Comparison of ENCODE assay signal across 7 cellular contexts in the genomic region with DNA sequence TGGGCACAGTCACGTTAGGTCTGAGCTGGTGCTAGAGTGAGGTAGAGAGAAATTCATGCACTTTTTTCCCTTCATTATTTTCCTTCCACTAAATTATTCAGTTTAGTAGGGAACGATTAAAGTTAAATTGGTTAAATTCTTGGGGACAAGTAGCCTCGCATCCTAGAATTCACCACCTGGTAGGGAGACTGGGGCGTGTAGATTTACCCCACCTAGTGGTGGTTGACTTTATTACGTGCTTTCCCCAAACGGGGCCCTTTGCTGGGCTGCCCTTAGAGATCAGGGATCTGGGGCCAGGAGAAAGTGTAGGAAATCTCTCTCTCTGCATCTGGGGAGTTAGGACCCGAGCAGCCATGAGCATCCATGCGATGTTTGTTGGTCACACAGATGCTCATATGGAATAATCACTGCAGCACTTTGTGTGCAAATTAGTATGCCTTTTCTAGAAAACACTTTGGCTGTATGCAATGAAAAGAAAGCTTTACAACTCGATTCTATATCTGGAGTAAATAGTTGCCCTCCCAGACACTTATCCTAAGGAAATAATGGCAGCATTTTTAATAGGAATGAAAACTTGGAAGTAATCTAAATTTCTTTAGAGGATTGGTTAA.
A peak's percentile ranks its signal among the peaks of the same experiment; 100 is the strongest.
DNase-seq lines count a peak whose midpoint lies in the region; TF ChIP-seq lines count a peak whose summit lies in the region.

No MANE protein-coding gene starts in this region.

- no peak overlapping the region for H4K91ac ChIP-seq in mesenchymal stem cell (ENCODE audit: low read length)

- no TSS peak for BruUV-seq in MCF 10A (replicated peaks; lab: Mats Ljungman, UMichigan)

- H3K23ac ChIP-seq in mesenchymal stem cell (ENCODE audit: low read length in 2 of 2): no peak overlapping the region

- H3K9ac ChIP-seq in mesenchymal stem cell (ENCODE audit: low read length): no peak overlapping the region

- no peak overlapping the region for H3K4ac ChIP-seq in mesenchymal stem cell (ENCODE audit: low read depth in 1 of 2, low read length in 2 of 2)

- no peak overlapping the region for H2BK12ac ChIP-seq in mesenchymal stem cell (ENCODE audit: low read length in 2 of 2)

- H3K27me3 ChIP-seq in mesenchymal stem cell (ENCODE audit: control insufficient read depth in 1 of 2, insufficient read depth in 1 of 2, low read length in 2 of 2): peaks cover 5 to 18% of the 10 kb centered on the region in 2 experiments

- no peaks in the 10 kb centered on the region for H3K36me3 ChIP-seq in mesenchymal stem cell (ENCODE audit: control insufficient read depth in 1 of 2, insufficient read depth in 2 of 2, low read depth in 1 of 2, low read length in 2 of 2)

- no peak overlapping the region for H4K8ac ChIP-seq in mesenchymal stem cell (ENCODE audit: low read length)

- no peak overlapping the region for H3K27ac Mint-ChIP-seq in MCF 10A (ENCODE audit: low read depth, unreplicated experiment)

- no peaks in the 10 kb centered on the region for H3K9me3 Mint-ChIP-seq in MCF 10A (ENCODE audit: unreplicated experiment)

- H3K4me1 ChIP-seq in mesenchymal stem cell (ENCODE audit: control insufficient read depth, insufficient read depth, low read depth, low read length): no peaks in the 10 kb centered on the region

- no peak overlapping the region for H2AFZ ChIP-seq in mesenchymal stem cell (ENCODE audit: low read depth, low read length)

- intact Hi-C loops in MCF 10A (cut with micrococcal nuclease): no loop called here

- no peak overlapping the region for H2BK15ac ChIP-seq in mesenchymal stem cell (ENCODE audit: low read depth, poor library complexity, severe bottlenecking)

- CTCF ChIA-PET in MCF 10A (lab: Yijun Ruan, JAX): interaction anchor here (0.6 to 5.0 kb wide), 22 partner anchors 8 to 1542 kb away, joined by 3 to 58 read pairs (median 4); no protein-coding TSS in a partner anchor

- no peak overlapping the region for H3K27ac ChIP-seq in mesenchymal stem cell (ENCODE audit: low read length, poor library complexity, severe bottlenecking)

- no peaks in the 10 kb centered on the region for H3K27me3 Mint-ChIP-seq in MCF 10A (ENCODE audit: insufficient read depth, unreplicated experiment)

- no peak overlapping the region for H3K4me3 ChIP-seq in mesenchymal stem cell (ENCODE audit: insufficient read depth in 1 of 2, low read depth in 1 of 2, low read length in 2 of 2)

- no peak overlapping the region for H3K14ac ChIP-seq in mesenchymal stem cell (ENCODE audit: low read length in 2 of 2)

- 21% methylated on average over 7 of the region's 9 CpGs for WGBS in mesenchymal stem cell

- H2BK5ac ChIP-seq in mesenchymal stem cell (ENCODE audit: low read depth, low read length, poor library complexity, severe bottlenecking): no peak overlapping the region

- no peak overlapping the region for H3K18ac ChIP-seq in mesenchymal stem cell (ENCODE audit: low read depth in 1 of 2, low read length in 2 of 2)

- POLR2A ChIA-PET in MCF 10A (lab: Yijun Ruan, JAX): interaction anchor here (1.3 kb wide), 1 partner anchor 10 kb away, joined by 3 read pairs; no protein-coding TSS in a partner anchor

- H3K4me1 Mint-ChIP-seq in MCF 10A (ENCODE audit: insufficient read depth, unreplicated experiment): peaks cover 13% of the 10 kb centered on the region

- DNase-seq in D341Med (ENCODE audit: low spot score) (peak; percentile 75), GM19240 (ENCODE audit: insufficient read length, low spot score) (peak; percentile 48), NCI-H748 (lab: John Stamatoyannopoulos, UW; ENCODE audit: unreplicated experiment) (peak; percentile 39), MCF 10A (ENCODE audit: unreplicated experiment) (peak; percentile 54), mesenchymal stem cell (peak; percentile 37), NCI-H1105 (lab: John Stamatoyannopoulos, UW) (no peak)
- no peak for DNase-seq in effector CD4-positive, alpha-beta T cell

- no peaks in the 10 kb centered on the region for H3K79me1 ChIP-seq in mesenchymal stem cell (replicated peaks; ENCODE audit: low read length, poor library complexity, severe bottlenecking)

- H2BK120ac ChIP-seq in mesenchymal stem cell (ENCODE audit: low read depth, low read length): no peak overlapping the region

- peaks cover 4% of the 10 kb centered on the region for H3K36me3 Mint-ChIP-seq in MCF 10A (ENCODE audit: insufficient read depth, unreplicated experiment)

- no peak overlapping the region for H2AK5ac ChIP-seq in mesenchymal stem cell (ENCODE audit: low read length, severe bottlenecking)

- H3K4me3 Mint-ChIP-seq in MCF 10A (ENCODE audit: unreplicated experiment): no peak overlapping the region

- H3K9me3 ChIP-seq in mesenchymal stem cell (ENCODE audit: control insufficient read depth, low read length): no peaks in the 10 kb centered on the region

- TF ChIP-seq CTCF in MCF 10A (IDR thresholded peaks at IDR 0.05; ENCODE audit: unreplicated experiment): peak; percentile 47

- H3K4me2 ChIP-seq in mesenchymal stem cell (ENCODE audit: low read length, poor library complexity, severe bottlenecking): no peak overlapping the region

Comparison
In these comparisons a context has a peak if more than half of its experiments do, and no peak if none do; other contexts are left out.
1. DNase-seq: peak in D341Med (single experiment), GM19240 (single experiment), NCI-H748 (single experiment), MCF 10A (single experiment) and mesenchymal stem cell (single experiment); none in NCI-H1105 (single experiment) and effector CD4-positive, alpha-beta T cell (single experiment).